In the genomic region with DNA sequence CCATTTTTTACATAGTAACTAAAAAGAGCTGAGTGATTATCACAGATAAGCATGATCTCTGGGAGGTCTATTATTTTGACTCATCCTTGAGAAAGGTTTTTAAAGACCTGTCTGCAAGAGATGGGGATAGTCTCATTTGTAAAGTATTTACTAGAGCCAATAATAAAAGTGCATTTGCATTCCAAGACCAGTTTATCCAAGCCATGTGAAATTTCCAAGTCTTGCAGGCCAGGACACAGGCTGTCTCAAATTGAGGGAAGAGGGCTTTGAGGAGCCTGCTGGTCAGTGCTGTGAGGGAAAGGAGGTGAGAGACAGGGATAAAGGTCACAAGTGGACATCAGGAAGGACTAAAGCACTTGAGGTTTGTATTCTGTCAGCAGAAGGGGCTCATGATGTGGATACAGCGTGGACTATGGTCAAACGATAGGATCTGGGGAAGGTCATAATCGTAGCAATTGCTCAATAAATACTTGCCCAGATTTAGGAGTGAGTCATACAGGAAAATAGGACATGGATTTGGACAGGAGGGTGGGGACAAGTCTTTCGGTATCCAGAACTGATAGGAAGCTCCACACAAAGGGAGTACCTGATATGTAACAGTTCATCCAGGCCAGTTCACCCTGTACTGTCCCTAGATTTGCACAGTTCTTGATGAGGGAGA, we compare ENCODE assay signal across 18 cellular contexts. TPM values are rescaled to one million over a fixed set of nuclear protein-coding genes. Genes with fewer than 3 reads are reported as not detected.
DNase-seq lines count a peak whose midpoint lies in the region; TF ChIP-seq lines count a peak whose summit lies in the region.
"Had no signal": no experiment of that assay in that cellular context is flagged by ENCODE, and none has a peak within 500 bp of the region (broad histone marks: within the 10 kb centered on the region; RNA-seq: fewer than 3 reads in every experiment).

No MANE protein-coding gene starts in this region.

- no peak overlapping the region for H3K27ac ChIP-seq in HEK293 (ENCODE audit: extremely low read depth, low read depth, low read length)
- H3K27ac ChIP-seq in hepatocyte: no peak overlapping the region
- no peak overlapping the region for H3K27ac ChIP-seq in Karpas-422 (ENCODE audit: low read length)
- H3K27ac ChIP-seq in prostate gland: no peak overlapping the region
- H3K27ac ChIP-seq: SK-N-MC had no signal

- H3K4me1 ChIP-seq in HEK293 (ENCODE audit: control insufficient read depth, insufficient read depth, low read length): peaks cover 5% of the 10 kb centered on the region; the same call in 1 of the 2 replicates
- peaks cover 7% of the 10 kb centered on the region for H3K4me1 ChIP-seq in adipocyte (ENCODE audit: control insufficient read depth, insufficient read depth, low read length)
- H3K4me1 ChIP-seq in hepatocyte (ENCODE audit: insufficient read depth): no peaks in the 10 kb centered on the region
- H3K4me1 ChIP-seq in Karpas-422 (ENCODE audit: low read length): no peaks in the 10 kb centered on the region
- no peaks in the 10 kb centered on the region for H3K4me1 ChIP-seq in prostate gland (replicated peaks)

- no peaks in the 10 kb centered on the region for H3K9me2 ChIP-seq in hepatocyte (replicated peaks; ENCODE audit: insufficient read depth)
- H3K9me2 ChIP-seq in Karpas-422 (replicated peaks; ENCODE audit: insufficient read depth, low read length): no peaks in the 10 kb centered on the region

- H3K36me3 ChIP-seq in HEK293 (ENCODE audit: control insufficient read depth in 2 of 2, insufficient read depth in 1 of 2, low read length in 2 of 2) (no peaks in the 10 kb centered on the region), adipocyte (ENCODE audit: control insufficient read depth, insufficient read depth, low read length, severe bottlenecking) (no peaks in the 10 kb centered on the region), hepatocyte (replicated peaks; ENCODE audit: insufficient read depth, low read depth) (no peaks in the 10 kb centered on the region), Karpas-422 (ENCODE audit: insufficient read depth, low read length) (no peaks in the 10 kb centered on the region), prostate gland (no peaks in the 10 kb centered on the region)

- DNase-seq in A172 (ENCODE audit: low spot score) (peak; percentile 68), adipocyte (ENCODE audit: low read depth) (peak; percentile 17), hepatocyte (ENCODE audit: low spot score) (peak; percentile 19), NK-92 (lab: John Stamatoyannopoulos, UW; ENCODE audit: unreplicated experiment) (no peak), Karpas-422 (no peak), prostate gland (ENCODE audit: low spot score) (no peak)
- DNase-seq in activated CD4-positive, alpha-beta T cell treated with anti-CD3 and anti-CD28 coated beads for 48 hours: no peak
- DNase-seq: activated naive CD8-positive, alpha-beta T cell treated with anti-CD3 and anti-CD28 coated beads for 36 hours; activated T-cell treated with anti-CD3 and anti-CD28 coated beads, Interleukin-2, amount 50 U/mL, for 1 hour; central memory CD4-positive, alpha-beta T cell; effector memory CD4-positive, alpha-beta T cell; natural killer cell; NCI-H1694; posterior cingulate gyrus had no signal

- CTCF ChIA-PET in HEK293 (lab: Yijun Ruan, JAX): no interaction called here

- H4K20me1 ChIP-seq in hepatocyte (ENCODE audit: insufficient read depth, poor library complexity, severe bottlenecking) (no peaks in the 10 kb centered on the region), Karpas-422 (ENCODE audit: insufficient read depth, low read depth, low read length) (no peaks in the 10 kb centered on the region)

- POLR2A ChIA-PET in HEK293 (lab: Yijun Ruan, JAX): no interaction called here

- 39% methylated on average over 4 of the region's 4 CpGs for WGBS in hepatocyte (ENCODE audit: low lambda C conversion rate, missing lambda C conversion rate)
- 53% methylated on average over 4 of the region's 4 CpGs for WGBS in prostate gland

- H3K4me2 ChIP-seq in hepatocyte: no peak overlapping the region
- H3K4me2 ChIP-seq in Karpas-422 (ENCODE audit: low read depth, low read length, poor library complexity, severe bottlenecking): no peak overlapping the region

- H3K9ac ChIP-seq in adipocyte (ENCODE audit: low read length) (no peak overlapping the region), Karpas-422 (ENCODE audit: low read length) (no peak overlapping the region)

- H2AFZ ChIP-seq in hepatocyte (no peak overlapping the region), Karpas-422 (ENCODE audit: low read length) (no peak overlapping the region)

- no peak for TF ChIP-seq CTCF in HEK293 (tag by site-specific recombination; IDR thresholded peaks at IDR 0.05)
- no peak for TF ChIP-seq CTCF in hepatocyte (IDR thresholded peaks at IDR 0.05; ENCODE audit: poor library complexity)
- no peak for TF ChIP-seq CTCF in prostate gland (IDR thresholded peaks at IDR 0.05)

- H3K4me3 ChIP-seq in HEK293 (ENCODE audit: low read depth, low read length) (no peak overlapping the region), adipocyte (ENCODE audit: low read length) (no peak overlapping the region), hepatocyte (no peak overlapping the region), Karpas-422 (ENCODE audit: low read length) (no peak overlapping the region), prostate gland (no peak overlapping the region)
- H3K4me3 ChIP-seq: lung, SK-N-MC had no signal

- H3K79me2 ChIP-seq in hepatocyte (peaks cover 17% of the 10 kb centered on the region), Karpas-422 (ENCODE audit: low read length) (no peaks in the 10 kb centered on the region)

- intact Hi-C loops in prostate gland (cut with DNase I): no loop called here

- TF ChIP-seq POLR2A in prostate gland (IDR thresholded peaks at IDR 0.05): no peak

- H3K27me3 ChIP-seq in adipocyte (replicated peaks; ENCODE audit: control insufficient read depth, insufficient read depth, low read length): no peaks in the 10 kb centered on the region
- peaks cover 4% of the 10 kb centered on the region for H3K27me3 ChIP-seq in hepatocyte
- H3K27me3 ChIP-seq in Karpas-422 (ENCODE audit: low read length): no peaks in the 10 kb centered on the region
- no peaks in the 10 kb centered on the region for H3K27me3 ChIP-seq in prostate gland (replicated peaks; ENCODE audit: insufficient read depth)

- H3K9me3 ChIP-seq in HEK293 (ENCODE audit: control insufficient read depth, insufficient read depth, low read depth, low read length): no peaks in the 10 kb centered on the region
- H3K9me3 ChIP-seq in adipocyte (ENCODE audit: control insufficient read depth, low read length): no peaks in the 10 kb centered on the region
- H3K9me3 ChIP-seq in hepatocyte (ENCODE audit: low read depth): no peaks in the 10 kb centered on the region
- peaks cover 9% of the 10 kb centered on the region; the same call in 1 of the 2 replicates for H3K9me3 ChIP-seq in Karpas-422 (ENCODE audit: low read length)
- H3K9me3 ChIP-seq in prostate gland: no peaks in the 10 kb centered on the region

TF ChIP-seq in HEK293, 187 proteins besides CTCF, POLR2A, EP300 and RAD21:
- peak; percentile 79 for TF ChIP-seq ZNF664 (tag by site-specific recombination; IDR thresholded peaks at IDR 0.05)
- no peak for TF ChIP-seq INSM2 (tag by site-specific recombination; IDR thresholded peaks at IDR 0.05)

RNA-seq across cellular contexts. Expression of gene CDH2, which starts 6.6 kb away (rescaled TPM):
- 254 and 285 TPM in 2 replicates for total RNA-seq in A172 (2014; rRNA removed; shearing (Covaris generic))
- total RNA-seq in hepatocyte (117 and 132 TPM in 2 replicates), prostate gland (100 to 1,000 TPM in 1 of 2 donors, under 1 TPM in 1; 0.41 to 125 TPM)
- polyA plus RNA-seq in hepatocyte: 65.9 and 81.8 TPM in 2 replicates
- total RNA-seq in Karpas-422 (2014; rRNA removed; shearing (Covaris generic); ENCODE audit: low replicate concordance): not detected in 2 replicates
- total RNA-seq: G401 had no signal

Comparison
In these comparisons a context has a peak if more than half of its experiments do, and no peak if none do; other contexts are left out.
1. DNase-seq: peak in A172 (single experiment), adipocyte (single experiment) and hepatocyte (single experiment); none in NK-92 (single experiment), Karpas-422 (single experiment), prostate gland (single experiment) and activated CD4-positive, alpha-beta T cell treated with anti-CD3 and anti-CD28 coated beads for 48 hours (single experiment).